26 cellular contexts compared by ENCODE assay signal in the genomic region with DNA sequence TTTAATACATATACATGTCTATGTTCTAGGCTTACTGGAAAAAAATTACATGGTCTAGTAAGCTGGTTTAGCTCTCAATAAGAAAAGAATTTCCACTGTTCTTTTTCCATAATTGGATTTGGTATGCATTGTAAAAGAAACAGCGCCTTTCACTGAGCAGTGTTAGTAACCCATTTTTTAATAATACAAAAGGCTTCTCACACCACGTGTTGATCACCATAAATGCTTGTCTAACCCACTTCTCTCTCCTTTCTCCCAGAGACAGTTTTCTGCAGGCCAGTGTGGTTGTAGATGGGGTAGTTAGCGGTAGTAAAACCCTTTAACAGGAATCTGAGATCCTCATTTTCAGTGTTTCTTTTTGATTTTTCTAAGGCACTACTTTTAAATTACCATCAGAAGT.
DNase-seq lines count a peak whose midpoint lies in the region; ATAC-seq and TF ChIP-seq lines count a peak whose summit lies in the region.
"Had no signal": no experiment of that assay in that cellular context is flagged by ENCODE, and none has a peak within 500 bp of the region (broad histone marks: within the 10 kb centered on the region; RNA-seq: fewer than 3 reads in every experiment).

No MANE protein-coding gene starts in this region.

- POLR2A ChIA-PET in A673 (lab: Charles Lee; ENCODE audit: low non-redundant PET): no interaction called here
- POLR2A ChIA-PET in CD4-positive, alpha-beta T cell (lab: Charles Lee): no interaction called here

- H3K9me3 Mint-ChIP-seq in nephron progenitor cell: no peaks in the 10 kb centered on the region
- no peaks in the 10 kb centered on the region for H3K9me3 Mint-ChIP-seq in CD4-positive, alpha-beta T cell
- H3K9me3 Mint-ChIP-seq: activated CD8-positive, alpha-beta T cell treated with anti-CD3 and anti-CD28 coated beads for 36 hours; H9 had no signal

- no peaks in the 10 kb centered on the region for H3K27me3 ChIP-seq in A673 (replicated peaks; ENCODE audit: insufficient read depth, low read depth, low read length, poor library complexity)
- no peaks in the 10 kb centered on the region for H3K27me3 ChIP-seq in SJCRH30
- no peaks in the 10 kb centered on the region for H3K27me3 ChIP-seq in CD4-positive, alpha-beta T cell (ENCODE audit: control insufficient read depth, insufficient read depth, low read length)
- H3K27me3 ChIP-seq: stomach, thyroid gland had no signal

- H3K4me1 Mint-ChIP-seq in nephron progenitor cell: peaks cover 19% of the 10 kb centered on the region
- H3K4me1 Mint-ChIP-seq in CD4-positive, alpha-beta T cell (ENCODE audit: low read depth): no peaks in the 10 kb centered on the region
- H3K4me1 Mint-ChIP-seq: immature natural killer cell had no signal

- no peak overlapping the region for H3K27ac Mint-ChIP-seq in nephron progenitor cell
- no peak overlapping the region for H3K27ac Mint-ChIP-seq in CD4-positive, alpha-beta T cell
- H3K27ac Mint-ChIP-seq: activated CD8-positive, alpha-beta T cell treated with anti-CD3 and anti-CD28 coated beads for 36 hours; activated naive CD8-positive, alpha-beta T cell; H9; immature natural killer cell had no signal

- H3K9me3 ChIP-seq in A673 (ENCODE audit: low read depth, low read length, poor library complexity, severe bottlenecking) (no peaks in the 10 kb centered on the region), SJCRH30 (replicated peaks) (no peaks in the 10 kb centered on the region)
- H3K9me3 ChIP-seq in CD4-positive, alpha-beta T cell (ENCODE audit: control insufficient read depth, low read length): no peaks in the 10 kb centered on the region
- H3K9me3 ChIP-seq: Caco-2, esophagus muscularis mucosa, stomach, thyroid gland had no signal

- no peaks in the 10 kb centered on the region for H3K36me3 Mint-ChIP-seq in nephron progenitor cell (ENCODE audit: low read depth)
- no peaks in the 10 kb centered on the region for H3K36me3 Mint-ChIP-seq in CD4-positive, alpha-beta T cell (ENCODE audit: low read depth)
- H3K36me3 Mint-ChIP-seq: activated naive CD8-positive, alpha-beta T cell; immature natural killer cell had no signal

- no peak for ATAC-seq in CD4-positive, alpha-beta T cell (ENCODE audit: poor library complexity)
- ATAC-seq in GM21526 (IDR thresholded peaks at IDR 0.05; ENCODE audit: low FRiP score, unreplicated experiment): no peak
- ATAC-seq: activated CD8-positive, alpha-beta T cell treated with anti-CD3 and anti-CD28 coated beads for 36 hours; foreskin keratinocyte; left lobe of liver had no signal

- H3K4me1 ChIP-seq in A673 (ENCODE audit: insufficient read depth, low read length, poor library complexity, severe bottlenecking) (peaks cover 37% of the 10 kb centered on the region), SJCRH30 (no peaks in the 10 kb centered on the region)
- H3K4me1 ChIP-seq: Caco-2, esophagus muscularis mucosa, foreskin keratinocyte, stomach, thyroid gland had no signal

- BruUV-seq in A673 (replicated peaks; lab: Mats Ljungman, UMichigan): no TSS peak

- no peak for TF ChIP-seq CTCF in A673 (conservative IDR thresholded peaks at IDR 0.05; ENCODE audit: low read depth, low read length)
- TF ChIP-seq CTCF in nephron progenitor cell (IDR thresholded peaks at IDR 0.05): no peak
- TF ChIP-seq CTCF in CD4-positive, alpha-beta T cell (IDR thresholded peaks at IDR 0.05): no peak

- CTCF ChIA-PET in A673 (lab: Charles Lee): no interaction called here
- CTCF ChIA-PET in CD4-positive, alpha-beta T cell (lab: Charles Lee): no interaction called here

- H3K27ac ChIP-seq in A673 (ENCODE audit: low read depth, low read length, poor library complexity, severe bottlenecking) (no peak overlapping the region), SJCRH30 (peak overlapping the region; percentile 56)
- H3K27ac ChIP-seq in CD4-positive, alpha-beta T cell (ENCODE audit: low read depth, low read length): no peak overlapping the region
- H3K27ac ChIP-seq: coronary artery, esophagus muscularis mucosa, foreskin keratinocyte, stomach, thyroid gland had no signal

- intact Hi-C loops in A673 (cut with micrococcal nuclease; ENCODE audit: unreplicated experiment): no loop called here
- intact Hi-C loops in CD4-positive, alpha-beta T cell (cut with DNase I, micrococcal nuclease): no loop called here

- peak; percentile 78 for DNase-seq in A673 (ENCODE audit: low spot score)
- DNase-seq in NCI-H146 (lab: John Stamatoyannopoulos, UW): peak; percentile 71
- peak; percentile 14 to 46 for DNase-seq in SJCRH30
- no peak for DNase-seq in nephron progenitor cell
- DNase-seq in CD4-positive, alpha-beta T cell: no peak
- no peak for DNase-seq in medulla oblongata (ENCODE audit: extremely low spot score)
- DNase-seq: activated CD4-positive, alpha-beta T cell treated with anti-CD3 and anti-CD28 coated beads for 1 hour; activated CD8-positive, alpha-beta T cell treated with anti-CD3 and anti-CD28 coated beads for 36 hours; anterior cingulate cortex; Caco-2; foreskin keratinocyte; H9; immature natural killer cell; NCI-H2107; NCI-H524; occipital lobe; small intestine; stimulated activated CD4-positive, alpha-beta T cell treated with anti-CD3 and anti-CD28 coated beads, Interleukin-1b, Interleukin-23, amount 100 ng/mL, for 48 hours; stimulated activated CD8-positive, alpha-beta memory T cell treated with anti-CD3 and anti-CD28 coated beads, Interleukin-4, amount 100 ng/mL, for 48 hours; stomach; thyroid gland had no signal

- H3K36me3 ChIP-seq in A673 (ENCODE audit: insufficient read depth, low read length, poor library complexity, severe bottlenecking) (no peaks in the 10 kb centered on the region), SJCRH30 (no peaks in the 10 kb centered on the region)
- H3K36me3 ChIP-seq: esophagus muscularis mucosa, stomach, thyroid gland had no signal

- peaks cover 4% of the 10 kb centered on the region for H3K27me3 Mint-ChIP-seq in nephron progenitor cell (ENCODE audit: low read depth, poor library complexity)
- H3K27me3 Mint-ChIP-seq in CD4-positive, alpha-beta T cell: no peaks in the 10 kb centered on the region
- H3K27me3 Mint-ChIP-seq: activated CD8-positive, alpha-beta T cell treated with anti-CD3 and anti-CD28 coated beads for 36 hours; activated naive CD8-positive, alpha-beta T cell had no signal

- H3K4me3 ChIP-seq in A673 (ENCODE audit: low read depth, low read length, poor library complexity, severe bottlenecking) (no peak overlapping the region), SJCRH30 (peak overlapping the region; percentile 25; the same call in 1 of the 2 replicates)
- H3K4me3 ChIP-seq: coronary artery, esophagus muscularis mucosa, stomach, thyroid gland had no signal

- peak overlapping the region; percentile 67 for H3K4me3 Mint-ChIP-seq in nephron progenitor cell
- no peak overlapping the region for H3K4me3 Mint-ChIP-seq in CD4-positive, alpha-beta T cell
- H3K4me3 Mint-ChIP-seq: activated CD8-positive, alpha-beta T cell treated with anti-CD3 and anti-CD28 coated beads for 36 hours; activated naive CD8-positive, alpha-beta T cell; H9; immature natural killer cell had no signal

Comparison
In these comparisons a context has a peak if more than half of its experiments do, and no peak if none do; other contexts are left out.
1. DNase-seq: peak in A673 (single experiment), NCI-H146 (single experiment) and SJCRH30 (2 of 2); none in nephron progenitor cell (single experiment), CD4-positive, alpha-beta T cell (0 of 10) and medulla oblongata (single experiment).